13 cellular contexts compared by ENCODE assay signal in genomic region chr17:21036361-21036881, GRCh38. TPM values are rescaled to one million over a fixed set of nuclear protein-coding genes. Genes with fewer than 3 reads are reported as not detected.
DNase-seq lines count a peak whose midpoint lies in the region; ATAC-seq and TF ChIP-seq lines count a peak whose summit lies in the region.
"Had no signal": no experiment of that assay in that cellular context is flagged by ENCODE, and none has a peak within 500 bp of the region (broad histone marks: within the 10 kb centered on the region; RNA-seq: fewer than 3 reads in every experiment).

No MANE protein-coding gene starts in this region.

- no peak overlapping the region for H3K9ac ChIP-seq in OCI-LY1 (ENCODE audit: low read length)

- peak overlapping the region; percentile 54 for H3K27ac Mint-ChIP-seq in activated CD8-positive, alpha-beta memory T cell treated with anti-CD3 and anti-CD28 coated beads, Interleukin-2, amount 10 ng/mL, durations not matched to agents 7 days and 5 days

- H3K4me1 ChIP-seq in OCI-LY1 (ENCODE audit: insufficient read depth, low read length, severe bottlenecking): peaks cover 58% of the 10 kb centered on the region

- H3K27ac ChIP-seq in OCI-LY1 (ENCODE audit: low read depth, low read length, poor library complexity, severe bottlenecking) (no peak overlapping the region), epithelial cell of prostate (peak overlapping the region; percentile 0), substantia nigra (ENCODE audit: low read depth, low read length, poor library complexity, severe bottlenecking) (peak overlapping the region; percentile 35), RWPE1 (no peak overlapping the region)
- H3K27ac ChIP-seq: C4-2B, WERI-Rb-1 had no signal

- H3K36me3 Mint-ChIP-seq in activated CD8-positive, alpha-beta memory T cell treated with anti-CD3 and anti-CD28 coated beads, Interleukin-2, amount 10 ng/mL, durations not matched to agents 7 days and 5 days: peaks cover 43% of the 10 kb centered on the region

- no peak overlapping the region for H3K4me3 Mint-ChIP-seq in activated CD8-positive, alpha-beta memory T cell treated with anti-CD3 and anti-CD28 coated beads, Interleukin-2, amount 10 ng/mL, durations not matched to agents 7 days and 5 days

- no peaks in the 10 kb centered on the region for H3K9me2 ChIP-seq in OCI-LY1 (ENCODE audit: low read depth, low read length)

- H3K27me3 ChIP-seq in OCI-LY1 (ENCODE audit: insufficient read depth, low read length): no peaks in the 10 kb centered on the region

- peaks cover 11% of the 10 kb centered on the region; the same call in 1 of the 2 replicates for H4K20me1 ChIP-seq in OCI-LY1 (ENCODE audit: insufficient read depth, low read length)

- H3K9me3 Mint-ChIP-seq in activated CD8-positive, alpha-beta memory T cell treated with anti-CD3 and anti-CD28 coated beads, Interleukin-2, amount 10 ng/mL, durations not matched to agents 7 days and 5 days (ENCODE audit: low read depth): no peaks in the 10 kb centered on the region

- no peak for DNase-seq in activated CD8-positive, alpha-beta memory T cell treated with anti-CD3 and anti-CD28 coated beads, Interleukin-2, amount 10 ng/mL, durations not matched to agents 7 days and 5 days
- no peak for DNase-seq in activated CD8-positive, alpha-beta memory T cell treated with anti-CD3 and anti-CD28 coated beads, Interleukin-2, amount 50 U/mL, for 4 hours
- DNase-seq in epithelial cell of prostate (ENCODE audit: low read depth, low spot score) (no peak), substantia nigra (lab: John Stamatoyannopoulos, UW) (no peak), RWPE1 (ENCODE audit: low spot score) (no peak)
- DNase-seq: islet precursor cell, NCI-H2029 treated with DMSO at 0.1 percent for 48 hours, WERI-Rb-1 had no signal

- no peaks in the 10 kb centered on the region for H3K9me3 ChIP-seq in OCI-LY1 (ENCODE audit: low read length)

- no peak overlapping the region for H3K4me3 ChIP-seq in OCI-LY1 (ENCODE audit: low read depth, low read length, poor library complexity, severe bottlenecking)
- H3K4me3 ChIP-seq: skin epidermis had no signal

- peak overlapping the region; percentile 7; the same call in 1 of the 2 replicates for H3K4me2 ChIP-seq in OCI-LY1 (ENCODE audit: low read length)

- POLR2A ChIA-PET in RWPE1 (lab: Yijun Ruan, JAX; ENCODE audit: low non-redundant PET): no interaction called here

- peaks cover 97% of the 10 kb centered on the region for H3K79me2 ChIP-seq in OCI-LY1 (ENCODE audit: insufficient read depth, low read length)

- CTCF ChIA-PET in activated CD8-positive, alpha-beta memory T cell treated with anti-CD3 and anti-CD28 coated beads, Interleukin-2, amount 10 ng/mL, durations not matched to agents 7 days and 5 days (lab: Charles Lee): interaction anchor here (0.6 to 0.7 kb wide), 2 partner anchors 16 to 63 kb away, joined by 3 to 4 read pairs; no protein-coding TSS in a partner anchor
- CTCF ChIA-PET in RWPE1 (lab: Yijun Ruan, JAX): no interaction called here

- H3K4me1 Mint-ChIP-seq in activated CD8-positive, alpha-beta memory T cell treated with anti-CD3 and anti-CD28 coated beads, Interleukin-2, amount 10 ng/mL, durations not matched to agents 7 days and 5 days: peaks cover 73% of the 10 kb centered on the region

- TF ChIP-seq CTCF in OCI-LY1 (IDR thresholded peaks at IDR 0.05; ENCODE audit: low read length): no peak
- TF ChIP-seq CTCF in RWPE1 (conservative IDR thresholded peaks at IDR 0.05; ENCODE audit: low read depth): no peak

- no peak overlapping the region for H2AFZ ChIP-seq in OCI-LY1 (ENCODE audit: low read length)

- H3F3A ChIP-seq in OCI-LY1 (ENCODE audit: insufficient read depth, low read length): no peaks in the 10 kb centered on the region

- no peaks in the 10 kb centered on the region for H3K27me3 Mint-ChIP-seq in activated CD8-positive, alpha-beta memory T cell treated with anti-CD3 and anti-CD28 coated beads, Interleukin-2, amount 10 ng/mL, durations not matched to agents 7 days and 5 days

- ATAC-seq in activated CD8-positive, alpha-beta memory T cell treated with anti-CD3 and anti-CD28 coated beads, Interleukin-2, amount 10 ng/mL, durations not matched to agents 7 days and 5 days: no peak
- no peak for ATAC-seq in HG03521 (IDR thresholded peaks at IDR 0.05; ENCODE audit: unreplicated experiment)
- no peak for ATAC-seq in HG03571 (IDR thresholded peaks at IDR 0.05; ENCODE audit: unreplicated experiment)

- peaks cover 47% of the 10 kb centered on the region for H3K36me3 ChIP-seq in OCI-LY1 (ENCODE audit: insufficient read depth, low read length)

RNA-seq across cellular contexts. Expression of gene USP22, which starts 6.4 kb away (rescaled TPM):
- total RNA-seq in activated CD8-positive, alpha-beta memory T cell treated with anti-CD3 and anti-CD28 coated beads, Interleukin-2, amount 10 ng/mL, durations not matched to agents 7 days and 5 days: 100 to 1,000 TPM; 120 to 180 TPM

Comparison
In these comparisons a context has a peak if more than half of its experiments do, and no peak if none do; other contexts are left out.
1. H3K27ac ChIP-seq: peak in epithelial cell of prostate (single experiment) and substantia nigra (single experiment); none in OCI-LY1 (single experiment) and RWPE1 (single experiment).